Comparison of ENCODE assay signal across 11 cellular contexts in the genomic region with DNA sequence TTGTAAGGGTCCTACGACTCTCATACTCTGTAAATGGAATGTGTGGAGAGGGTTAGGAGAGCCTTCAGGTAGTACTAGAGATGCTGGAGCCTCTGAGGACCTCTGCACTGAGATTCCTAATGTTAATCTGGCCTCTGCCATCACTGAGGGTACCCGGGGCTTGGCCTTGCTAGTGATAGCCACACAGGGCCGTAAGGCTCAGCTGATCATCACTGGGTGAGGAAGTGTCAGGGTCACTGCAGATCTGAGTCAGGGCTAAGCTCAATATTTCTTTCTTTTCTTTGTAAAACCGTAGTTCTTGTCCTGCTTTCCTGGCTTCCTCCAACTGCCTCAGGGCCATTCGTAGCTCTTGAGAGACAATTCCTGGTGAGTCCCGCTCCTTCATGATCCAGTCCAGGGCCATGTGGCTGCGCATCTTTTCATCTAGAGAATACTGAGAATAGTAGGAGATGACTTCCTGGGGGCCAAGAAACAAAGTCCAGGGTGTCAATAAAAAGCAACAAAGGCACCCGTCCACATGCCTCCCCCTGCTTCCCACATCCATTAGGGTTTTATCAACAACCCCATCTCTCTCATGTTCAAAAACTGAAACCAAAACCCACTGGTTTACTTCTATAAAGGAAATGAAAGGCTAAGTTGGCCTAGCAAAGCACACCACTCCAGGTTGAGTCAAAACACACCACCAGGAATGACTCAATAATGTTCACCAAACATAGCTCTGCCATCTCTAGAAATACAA. TPM values are rescaled to one million over a fixed set of nuclear protein-coding genes. Genes with fewer than 3 reads are reported as not detected.
A peak's percentile ranks its signal among the peaks of the same experiment; 100 is the strongest.
DNase-seq lines count a peak whose midpoint lies in the region; ATAC-seq and TF ChIP-seq lines count a peak whose summit lies in the region.
"Had no signal": no experiment of that assay in that cellular context is flagged by ENCODE, and none has a peak within 500 bp of the region (broad histone marks: within the 10 kb centered on the region; RNA-seq: fewer than 3 reads in every experiment).

No MANE protein-coding gene starts in this region.

- ATAC-seq in GM18499 (IDR thresholded peaks at IDR 0.05; ENCODE audit: insufficient read depth, unreplicated experiment) (peak; percentile 91), GM19463 (IDR thresholded peaks at IDR 0.05; ENCODE audit: unreplicated experiment) (peak; percentile 99), HG03103 (IDR thresholded peaks at IDR 0.05; ENCODE audit: low read depth, unreplicated experiment) (peak; percentile 95)
- peak; percentile 98 to 99 for ATAC-seq in activated T-cell treated with anti-CD3 and anti-CD28 coated beads, Interleukin-2, amount 50 U/mL, for 72 hours (replicated peaks in 1 of 2)
- ATAC-seq in naive thymus-derived CD8-positive, alpha-beta T cell: no peak

- H3K27me3 Mint-ChIP-seq in activated T-cell treated with anti-CD3 and anti-CD28 coated beads, Interleukin-2, amount 50 U/mL, for 72 hours (ENCODE audit: low read depth): peaks cover 53% of the 10 kb centered on the region
- peaks cover 1 to 8% (median 3%) of the 10 kb centered on the region in 5 donors for H3K27me3 Mint-ChIP-seq in naive thymus-derived CD8-positive, alpha-beta T cell

- no peaks in the 10 kb centered on the region for H3K27me3 ChIP-seq in brain microvascular endothelial cell (replicated peaks)

- peak overlapping the region; percentile 33 to 69 for H3K4me3 Mint-ChIP-seq in activated T-cell treated with anti-CD3 and anti-CD28 coated beads, Interleukin-2, amount 50 U/mL, for 72 hours
- no peak overlapping the region for H3K4me3 Mint-ChIP-seq in naive thymus-derived CD8-positive, alpha-beta T cell

- peaks cover 22% of the 10 kb centered on the region for H3K4me1 Mint-ChIP-seq in activated T-cell treated with anti-CD3 and anti-CD28 coated beads, Interleukin-2, amount 50 U/mL, for 72 hours (ENCODE audit: low read depth)
- H3K4me1 Mint-ChIP-seq in naive thymus-derived CD8-positive, alpha-beta T cell: peaks cover 0 to 5% (median under 1%) of the 10 kb centered on the region in 4 donors

- in situ Hi-C loops in brain microvascular endothelial cell (cut with HindIII; ENCODE audit: low pct_ligation_motif_present, low sequenced_read_pairs): no loop called here

- POLR2A ChIA-PET in naive thymus-derived CD8-positive, alpha-beta T cell (lab: Charles Lee): no interaction called here

- no peaks in the 10 kb centered on the region for H3K36me3 ChIP-seq in brain microvascular endothelial cell (replicated peaks)
- H3K36me3 ChIP-seq: WERI-Rb-1 had no signal

- H3K36me3 Mint-ChIP-seq in activated T-cell treated with anti-CD3 and anti-CD28 coated beads, Interleukin-2, amount 50 U/mL, for 72 hours (ENCODE audit: insufficient read depth in 2 of 2): no peaks in the 10 kb centered on the region
- H3K36me3 Mint-ChIP-seq in naive thymus-derived CD8-positive, alpha-beta T cell: peaks cover 0 to under 1% (median 0%) of the 10 kb centered on the region in 3 donors

- peak overlapping the region; percentile 24 for H3K27ac Mint-ChIP-seq in activated T-cell treated with anti-CD3 and anti-CD28 coated beads, Interleukin-2, amount 50 U/mL, for 72 hours
- H3K27ac Mint-ChIP-seq in naive thymus-derived CD8-positive, alpha-beta T cell: no peak overlapping the region

- H3K9me3 Mint-ChIP-seq in activated T-cell treated with anti-CD3 and anti-CD28 coated beads, Interleukin-2, amount 50 U/mL, for 72 hours: no peaks in the 10 kb centered on the region
- no peaks in the 10 kb centered on the region for H3K9me3 Mint-ChIP-seq in naive thymus-derived CD8-positive, alpha-beta T cell

- no peak for TF ChIP-seq CTCF in brain microvascular endothelial cell (IDR thresholded peaks at IDR 0.05; ENCODE audit: low read depth, low read length, missing control alignments)

- peak; percentile 59 to 75 for DNase-seq in activated T-cell treated with anti-CD3 and anti-CD28 coated beads, Interleukin-2, amount 50 U/mL, for 72 hours
- DNase-seq in brain microvascular endothelial cell: no peak
- DNase-seq in cerebellar nuclear complex (lab: John Stamatoyannopoulos, UW): no peak
- DNase-seq in NCI-H1930 (lab: John Stamatoyannopoulos, UW): no peak
- no peak for DNase-seq in naive thymus-derived CD8-positive, alpha-beta T cell
- DNase-seq: DMS53, WERI-Rb-1 had no signal

- no peak overlapping the region for H3K4me3 ChIP-seq in brain microvascular endothelial cell (ENCODE audit: low read depth, low read length)
- H3K4me3 ChIP-seq: lung had no signal

- no peak overlapping the region for H3K27ac ChIP-seq in brain microvascular endothelial cell
- H3K27ac ChIP-seq: WERI-Rb-1 had no signal

RNA-seq across cellular contexts. Expression of gene LIX1, which starts 47.7 kb away (rescaled TPM):
- total RNA-seq in activated T-cell treated with anti-CD3 and anti-CD28 coated beads, Interleukin-2, amount 50 U/mL, for 72 hours: not detected
- total RNA-seq in naive thymus-derived CD8-positive, alpha-beta T cell: not detected
- not detected for polyA plus RNA-seq in naive thymus-derived CD8-positive, alpha-beta T cell
- polyA plus RNA-seq: lung had no signal

Comparison
In these comparisons a context has a peak if more than half of its experiments do, and no peak if none do; other contexts are left out.
1. ATAC-seq: peak in GM18499 (single experiment), GM19463 (single experiment), HG03103 (single experiment) and activated T-cell treated with anti-CD3 and anti-CD28 coated beads, Interleukin-2, amount 50 U/mL, for 72 hours (2 of 2); none in naive thymus-derived CD8-positive, alpha-beta T cell (0 of 2).
2. DNase-seq: peak in activated T-cell treated with anti-CD3 and anti-CD28 coated beads, Interleukin-2, amount 50 U/mL, for 72 hours (2 of 2); none in brain microvascular endothelial cell (single experiment), cerebellar nuclear complex (0 of 2), NCI-H1930 (0 of 2) and naive thymus-derived CD8-positive, alpha-beta T cell (0 of 10).
3. H3K4me3 Mint-ChIP-seq: peak in activated T-cell treated with anti-CD3 and anti-CD28 coated beads, Interleukin-2, amount 50 U/mL, for 72 hours (2 of 2); none in naive thymus-derived CD8-positive, alpha-beta T cell (0 of 10).